In the genomic region with DNA sequence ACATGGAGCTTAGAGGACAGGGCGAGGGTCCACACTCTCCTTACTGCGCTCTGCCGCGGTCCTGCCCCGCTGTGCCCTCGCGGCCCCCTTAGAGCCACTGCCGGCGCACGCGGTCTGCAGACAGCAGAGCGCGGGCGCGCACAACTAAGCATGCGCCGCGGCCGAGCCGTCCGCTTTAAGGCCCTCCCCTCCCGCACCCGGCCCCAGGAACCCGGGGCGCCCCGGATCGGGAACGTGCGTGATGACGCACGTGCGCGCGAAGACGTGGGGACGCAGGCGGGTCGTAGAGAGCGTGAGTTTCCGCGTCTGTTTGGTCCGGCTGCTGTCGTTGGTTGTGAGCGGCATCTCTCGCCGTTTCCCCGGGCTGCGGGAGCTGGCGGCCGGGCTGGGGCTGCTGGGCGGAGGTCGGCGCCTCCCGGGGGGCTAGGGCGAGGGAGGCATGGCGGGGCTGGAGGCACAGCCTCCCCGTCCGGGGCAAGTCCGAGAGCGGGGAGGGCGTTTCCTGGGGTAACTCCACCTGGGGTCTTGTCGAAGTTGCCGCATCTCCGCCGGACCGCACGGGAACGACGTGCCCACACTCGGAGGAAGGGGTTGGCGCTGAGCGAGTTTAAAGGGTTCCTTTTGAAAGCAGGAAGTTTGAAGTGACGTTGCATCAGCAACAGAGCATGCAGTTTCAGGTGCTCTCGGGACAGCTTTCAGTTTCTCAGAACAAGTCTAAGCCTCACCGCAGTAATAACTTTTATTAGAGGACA, we compare ENCODE assay signal across 8 cellular contexts. TPM values are rescaled to one million over a fixed set of nuclear protein-coding genes. Genes with fewer than 3 reads are reported as not detected.
DNase-seq lines count a peak whose midpoint lies in the region; ATAC-seq, FAIRE-seq and TF ChIP-seq lines count a peak whose summit lies in the region.

A gene with protein sequence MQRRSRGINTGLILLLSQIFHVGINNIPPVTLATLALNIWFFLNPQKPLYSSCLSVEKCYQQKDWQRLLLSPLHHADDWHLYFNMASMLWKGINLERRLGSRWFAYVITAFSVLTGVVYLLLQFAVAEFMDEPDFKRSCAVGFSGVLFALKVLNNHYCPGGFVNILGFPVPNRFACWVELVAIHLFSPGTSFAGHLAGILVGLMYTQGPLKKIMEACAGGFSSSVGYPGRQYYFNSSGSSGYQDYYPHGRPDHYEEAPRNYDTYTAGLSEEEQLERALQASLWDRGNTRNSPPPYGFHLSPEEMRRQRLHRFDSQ (plus strand): TSS at position 259 of the 752 bp plus-strand sequence. CDS start 28,640 bp downstream, outside the sequence.

- H3K9me3 ChIP-seq in T-helper 17 cell (ENCODE audit: control insufficient read depth, low read length, poor library complexity, severe bottlenecking) (no peaks in the 10 kb centered on the region), left ventricle myocardium inferior (replicated peaks) (no peaks in the 10 kb centered on the region), prostate gland (no peaks in the 10 kb centered on the region)

- no peak for TF ChIP-seq CTCF in left ventricle myocardium inferior (IDR thresholded peaks at IDR 0.05; ENCODE audit: borderline replicate concordance)
- TF ChIP-seq CTCF in prostate gland (IDR thresholded peaks at IDR 0.05) = peak in 1 of 4 experiments; percentile 14

- H3K4me1 ChIP-seq in left ventricle myocardium inferior = peaks cover 32% of the 10 kb centered on the region
- peaks cover 7% of the 10 kb centered on the region for H3K4me1 ChIP-seq in prostate gland (replicated peaks)
- no peaks in the 10 kb centered on the region for H3K4me1 ChIP-seq in urinary bladder (ENCODE audit: insufficient read depth)

- H3K27ac Mint-ChIP-seq in T-helper 17 cell = peak within 1 kb of the TSS; percentile 96

- FAIRE-seq in GM12892 (lab: Jason Lieb, UNC) = peak; percentile 100

- H3K27ac ChIP-seq in left ventricle myocardium inferior (replicated peaks) = peak within 1 kb of the TSS; percentile 95
- H3K27ac ChIP-seq in prostate gland = peak within 1 kb of the TSS; percentile 96 to 99
- H3K27ac ChIP-seq in urinary bladder (ENCODE audit: low read depth) = peak within 1 kb of the TSS; percentile 96

- intact Hi-C loops in left ventricle myocardium inferior (cut with micrococcal nuclease) = loop anchor here (10.0 kb wide), 1 partner anchor 149 kb away; no protein-coding TSS in a partner anchor
- intact Hi-C loops in prostate gland (cut with DNase I) = loop anchor here (10.0 kb wide), 1 partner anchor 139 kb away; no protein-coding TSS in a partner anchor

- peak; percentile 89 for ATAC-seq in HG02840 (IDR thresholded peaks at IDR 0.05; ENCODE audit: low FRiP score, unreplicated experiment)
- ATAC-seq in T-helper 17 cell = peak; percentile 85

- DNase-seq in GM12892 (ENCODE audit: insufficient read length) = peak; percentile 73
- DNase-seq in NCI-H1436 treated with DMSO at 0.1 percent for 48 hours (lab: John Stamatoyannopoulos, UW) = peak; percentile 47
- peak; percentile 86 to 90 (median 87) for DNase-seq in T-helper 17 cell
- peak; percentile 35 to 94 (median 84) for DNase-seq in amygdala (lab: John Stamatoyannopoulos, UW)
- DNase-seq in left ventricle myocardium inferior = peak; percentile 95
- peak; percentile 89 for DNase-seq in prostate gland (ENCODE audit: low spot score)

- WGBS in prostate gland = under 1% methylated on average over 62 of the region's 75 CpGs
- under 1% methylated on average over 75 of the region's 75 CpGs for WGBS in urinary bladder

- H3K36me3 ChIP-seq in left ventricle myocardium inferior (no peaks in the 10 kb centered on the region), prostate gland (no peaks in the 10 kb centered on the region), urinary bladder (ENCODE audit: insufficient read depth) (no peaks in the 10 kb centered on the region)

- H3K4me3 Mint-ChIP-seq in T-helper 17 cell = peak within 1 kb of the TSS; percentile 91

- H3K4me3 ChIP-seq in left ventricle myocardium inferior (peak within 1 kb of the TSS; percentile 80), prostate gland (peak within 1 kb of the TSS; percentile 60 to 82), urinary bladder (ENCODE audit: low read depth, low read length) (peak within 1 kb of the TSS; percentile 59)

- H3K27me3 ChIP-seq in left ventricle myocardium inferior (ENCODE audit: low read depth) (no peaks in the 10 kb centered on the region), prostate gland (replicated peaks; ENCODE audit: insufficient read depth) (no peaks in the 10 kb centered on the region)

- peaks cover 32% of the 10 kb centered on the region for H3K4me1 Mint-ChIP-seq in T-helper 17 cell

- no peaks in the 10 kb centered on the region for H3K27me3 Mint-ChIP-seq in T-helper 17 cell

- peak; percentile 91 for TF ChIP-seq POLR2A in GM12892 (IDR thresholded peaks at IDR 0.05; ENCODE audit: low read depth, low read length)
- peak; percentile 70 for TF ChIP-seq POLR2A in prostate gland (IDR thresholded peaks at IDR 0.05)

- no peaks in the 10 kb centered on the region for H3K36me3 Mint-ChIP-seq in T-helper 17 cell (ENCODE audit: low read depth)

RNA-seq across cellular contexts. Expression of the gene that starts here (rescaled TPM):
- 12.9 TPM for polyA plus RNA-seq in GM12892 (2012; ENCODE audit: missing spikeins)
- total RNA-seq in T-helper 17 cell = 10 to 100 TPM; 41.5 to 42.0 TPM
- total RNA-seq in left ventricle myocardium inferior = 35.1 TPM
- total RNA-seq in prostate gland = 10 to 100 TPM; 16.5 to 33.5 TPM
- 73.5 TPM for total RNA-seq in urinary bladder
- polyA plus RNA-seq in urinary bladder = 15.1 TPM

Comparison
In these comparisons a context has a peak if more than half of its experiments do, and no peak if none do; other contexts are left out.
1. Peak in every context shown above with its lines: DNase-seq, ATAC-seq, H3K4me3 ChIP-seq and H3K27ac ChIP-seq.